Comparison of ENCODE assay signal across 8 cellular contexts in genomic region chr2:44087037-44087713, GRCh38.
DNase-seq lines count a peak whose midpoint lies in the region; ATAC-seq and TF ChIP-seq lines count a peak whose summit lies in the region.

No MANE protein-coding gene starts in this region.

- H3K9me3 ChIP-seq in Caco-2: no peaks in the 10 kb centered on the region; the same call in 1 of the 2 replicates
- no peaks in the 10 kb centered on the region for H3K9me3 ChIP-seq in esophagus squamous epithelium

- H3K27me3 ChIP-seq in Caco-2 (replicated peaks; ENCODE audit: control insufficient read depth, insufficient read depth, low read length) (no peaks in the 10 kb centered on the region), esophagus squamous epithelium (no peaks in the 10 kb centered on the region)

- peak; percentile 59 for ATAC-seq in GM21447 (IDR thresholded peaks at IDR 0.05; ENCODE audit: unreplicated experiment)
- peak; percentile 82 to 86 for ATAC-seq in activated T-cell treated with anti-CD3 and anti-CD28 coated beads, Interleukin-2, amount 50 U/mL, for 72 hours (replicated peaks in 1 of 2)

- H3K4me3 ChIP-seq in Caco-2 (ENCODE audit: low read depth, low read length) (peak overlapping the region; percentile 32), esophagus squamous epithelium (peak overlapping the region; percentile 13 to 59 (median 37))

- peaks cover 49% of the 10 kb centered on the region for H3K4me1 Mint-ChIP-seq in Caco-2 (ENCODE audit: low read depth, unreplicated experiment)
- H3K4me1 Mint-ChIP-seq in activated T-cell treated with anti-CD3 and anti-CD28 coated beads, Interleukin-2, amount 50 U/mL, for 72 hours (ENCODE audit: low read depth): peaks cover 28% of the 10 kb centered on the region

- BruUV-seq in Caco-2 (replicated peaks; lab: Mats Ljungman, UMichigan): no TSS peak

- H3K4me3 Mint-ChIP-seq in Caco-2 (ENCODE audit: unreplicated experiment): peak overlapping the region; percentile 73
- peak overlapping the region; percentile 85 to 91 for H3K4me3 Mint-ChIP-seq in activated T-cell treated with anti-CD3 and anti-CD28 coated beads, Interleukin-2, amount 50 U/mL, for 72 hours

- H3K36me3 ChIP-seq in Caco-2 (ENCODE audit: control insufficient read depth, insufficient read depth, low read length) (no peaks in the 10 kb centered on the region), esophagus squamous epithelium (no peaks in the 10 kb centered on the region)

- H3K27me3 Mint-ChIP-seq in Caco-2 (ENCODE audit: insufficient read depth, unreplicated experiment): no peaks in the 10 kb centered on the region
- peaks cover 6% of the 10 kb centered on the region for H3K27me3 Mint-ChIP-seq in activated T-cell treated with anti-CD3 and anti-CD28 coated beads, Interleukin-2, amount 50 U/mL, for 72 hours (ENCODE audit: low read depth)

- DNase-seq in Caco-2: peak; percentile 83 to 93
- DNase-seq in KG1 (lab: John Stamatoyannopoulos, UW): peak; percentile 72
- DNase-seq in activated T-cell treated with anti-CD3 and anti-CD28 coated beads, Interleukin-2, amount 50 U/mL, for 72 hours: peak; percentile 87 to 90
- DNase-seq in esophagus squamous epithelium (lab: John Stamatoyannopoulos, UW): peak; percentile 42
- peak; percentile 85 for DNase-seq in myocyte (ENCODE audit: low read depth)
- DNase-seq in stimulated activated CD8-positive, alpha-beta memory T cell treated with anti-CD3 and anti-CD28 coated beads, Interleukin-7, amount 100 ng/mL, for 1 hour (ENCODE audit: low read depth in 2 of 2): peak; percentile 70 to 72

- CTCF ChIA-PET in Caco-2 (lab: Charles Lee): interaction anchor here (0.7 to 2.6 kb wide), 5 partner anchors 43 to 208 kb away, joined by 3 to 8 read pairs (median 5); no protein-coding TSS in a partner anchor

- intact Hi-C loops in Caco-2 (cut with micrococcal nuclease; ENCODE audit: unreplicated experiment): loop anchor here (1.0 to 2.0 kb wide), 7 partner anchors 42 to 256 kb away; partner anchors contain the start of gene PPM1B
- intact Hi-C loops in esophagus squamous epithelium (cut with DNase I): no loop called here

- peak overlapping the region in 3 of 4 donors; percentile 56 to 72 (median 64) for H3K27ac ChIP-seq in esophagus squamous epithelium

- 5 to 14% methylated on average over 17 to 18 of the region's 29 CpGs for WGBS in esophagus squamous epithelium, 2 donors

- H3K36me3 Mint-ChIP-seq in Caco-2 (ENCODE audit: insufficient read depth, unreplicated experiment): no peaks in the 10 kb centered on the region
- H3K36me3 Mint-ChIP-seq in activated T-cell treated with anti-CD3 and anti-CD28 coated beads, Interleukin-2, amount 50 U/mL, for 72 hours (ENCODE audit: insufficient read depth in 2 of 2): no peaks in the 10 kb centered on the region

- peaks cover 30% of the 10 kb centered on the region for H3K4me1 ChIP-seq in Caco-2
- peaks cover 6 to 14% (median 7%) of the 10 kb centered on the region in 3 donors for H3K4me1 ChIP-seq in esophagus squamous epithelium

- no peak for TF ChIP-seq POLR2A in esophagus squamous epithelium (IDR thresholded peaks at IDR 0.05)

- H3K27ac Mint-ChIP-seq in Caco-2 (ENCODE audit: unreplicated experiment): peak overlapping the region; percentile 80
- peak overlapping the region; percentile 59 for H3K27ac Mint-ChIP-seq in activated T-cell treated with anti-CD3 and anti-CD28 coated beads, Interleukin-2, amount 50 U/mL, for 72 hours

- H3K9me3 Mint-ChIP-seq in Caco-2 (ENCODE audit: unreplicated experiment): no peaks in the 10 kb centered on the region
- no peaks in the 10 kb centered on the region for H3K9me3 Mint-ChIP-seq in activated T-cell treated with anti-CD3 and anti-CD28 coated beads, Interleukin-2, amount 50 U/mL, for 72 hours

- TF ChIP-seq CTCF in Caco-2 (IDR thresholded peaks at IDR 0.05; ENCODE audit: insufficient read depth in 1 of 2, low read depth in 1 of 2, low read length in 1 of 2, severe bottlenecking in 1 of 2, unreplicated experiment in 1 of 2) (peak; percentile 94 to 96), esophagus squamous epithelium (IDR thresholded peaks at IDR 0.05) (peak; percentile 81 to 96 (median 90))

- POLR2A ChIA-PET in Caco-2 (lab: Charles Lee): interaction anchor here (1.2 kb wide), 1 partner anchor 81 kb away, joined by 8 read pairs; the partner anchor contains the start of gene PPM1B

TF ChIP-seq in PFSK-1, 5 proteins besides CTCF, POLR2A, EP300 and RAD21:
- TF ChIP-seq SIN3A (IDR thresholded peaks at IDR 0.05; ENCODE audit: borderline replicate concordance, insufficient read depth, low read length) (no peak), FOXP2 (optimal IDR thresholded peaks at IDR 0.05; ENCODE audit: borderline replicate concordance, extremely low read depth, extremely low read length, insufficient read depth) (peak; percentile 100), POLR2AphosphoS5 (IDR thresholded peaks at IDR 0.05; ENCODE audit: low read depth, low read length) (no peak)

Comparison
In these comparisons a context has a peak if more than half of its experiments do, and no peak if none do; other contexts are left out.
1. Peak in every context shown above with its lines: DNase-seq, ATAC-seq, H3K4me3 ChIP-seq and H3K27ac ChIP-seq.